ENCODE assay signal across 17 cellular contexts in the genomic region with DNA sequence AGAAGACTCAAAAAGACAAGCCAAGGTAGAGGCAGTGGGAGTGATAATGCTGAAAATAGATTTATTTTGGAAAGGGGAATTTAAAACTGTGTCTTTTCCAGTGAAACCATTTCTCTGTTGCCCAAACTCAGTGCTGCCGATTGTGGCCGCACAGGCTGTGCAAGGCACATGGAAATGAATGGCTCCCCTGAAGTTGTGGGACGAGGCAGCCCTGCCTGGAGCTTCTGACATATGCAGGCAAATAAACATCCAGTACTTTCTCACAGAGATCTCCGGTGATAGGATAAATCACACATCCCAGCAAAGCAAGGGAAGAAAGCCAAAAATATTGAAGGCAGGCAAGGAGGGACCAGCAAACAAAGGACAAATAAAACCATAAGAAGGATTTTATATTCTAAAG.
"Had no signal": no experiment of that assay in that cellular context is flagged by ENCODE, and none has a peak within 500 bp of the region (broad histone marks: within the 10 kb centered on the region; RNA-seq: fewer than 3 reads in every experiment).

No MANE protein-coding gene starts in this region.

- DNase-seq: IMR-90, Karpas-422, KG1, MM.1S, NCI-H1092 treated with DMSO at 0.1 percent for 48 hours, NCI-H1436, NCI-H2029, NCI-H2081 treated with DMSO at 0.1 percent for 48 hours, NCI-H2171, NCI-H226, NCI-H446, NCI-H510A, NCI-H524 treated with DMSO at 0.1 percent for 48 hours, NCI-H69, NCI-H774, Right ventricle myocardium superior, RPMI8226 had no signal
